Comparison of ENCODE assay signal across 1 cellular context in the genomic region with DNA sequence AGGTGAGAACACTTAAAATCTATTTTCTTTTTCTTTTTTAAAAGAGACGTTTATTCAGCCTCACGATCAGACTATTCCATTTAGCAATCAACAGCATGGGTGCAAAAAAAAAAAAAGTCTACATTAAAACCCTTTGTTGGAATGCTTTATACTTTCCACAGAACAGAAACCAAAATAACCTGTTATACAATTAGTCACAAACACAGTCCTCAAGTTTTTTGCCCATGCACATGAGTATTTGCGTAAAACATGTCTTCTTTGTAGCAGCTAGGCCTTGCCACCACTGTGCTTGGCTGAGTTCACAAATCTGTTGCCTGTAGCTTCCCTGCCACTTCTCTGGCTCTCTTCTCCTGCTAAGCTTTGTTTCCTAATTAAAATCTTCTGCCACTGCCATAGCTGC.
TF ChIP-seq lines count a peak whose summit lies in the region.

No MANE protein-coding gene starts in this region.

TF ChIP-seq in HepG2, 621 proteins besides CTCF, POLR2A, EP300 and RAD21:
- TF ChIP-seq, protein P1, sequence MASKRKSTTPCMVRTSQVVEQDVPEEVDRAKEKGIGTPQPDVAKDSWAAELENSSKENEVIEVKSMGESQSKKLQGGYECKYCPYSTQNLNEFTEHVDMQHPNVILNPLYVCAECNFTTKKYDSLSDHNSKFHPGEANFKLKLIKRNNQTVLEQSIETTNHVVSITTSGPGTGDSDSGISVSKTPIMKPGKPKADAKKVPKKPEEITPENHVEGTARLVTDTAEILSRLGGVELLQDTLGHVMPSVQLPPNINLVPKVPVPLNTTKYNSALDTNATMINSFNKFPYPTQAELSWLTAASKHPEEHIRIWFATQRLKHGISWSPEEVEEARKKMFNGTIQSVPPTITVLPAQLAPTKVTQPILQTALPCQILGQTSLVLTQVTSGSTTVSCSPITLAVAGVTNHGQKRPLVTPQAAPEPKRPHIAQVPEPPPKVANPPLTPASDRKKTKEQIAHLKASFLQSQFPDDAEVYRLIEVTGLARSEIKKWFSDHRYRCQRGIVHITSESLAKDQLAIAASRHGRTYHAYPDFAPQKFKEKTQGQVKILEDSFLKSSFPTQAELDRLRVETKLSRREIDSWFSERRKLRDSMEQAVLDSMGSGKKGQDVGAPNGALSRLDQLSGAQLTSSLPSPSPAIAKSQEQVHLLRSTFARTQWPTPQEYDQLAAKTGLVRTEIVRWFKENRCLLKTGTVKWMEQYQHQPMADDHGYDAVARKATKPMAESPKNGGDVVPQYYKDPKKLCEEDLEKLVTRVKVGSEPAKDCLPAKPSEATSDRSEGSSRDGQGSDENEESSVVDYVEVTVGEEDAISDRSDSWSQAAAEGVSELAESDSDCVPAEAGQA (IDR thresholded peaks at IDR 0.05; ENCODE audit: low read depth), result no peak
- TF ChIP-seq, protein P1 (CRISPR knock-in tag; IDR thresholded peaks at IDR 0.05; ENCODE audit: borderline replicate concordance), result no peak
- TF ChIP-seq ZBTB7A (CRISPR knock-in tag; IDR thresholded peaks at IDR 0.05) (no peak), ZNF124 (CRISPR knock-in tag; IDR thresholded peaks at IDR 0.05) (no peak)
- TF ChIP-seq, protein P2, sequence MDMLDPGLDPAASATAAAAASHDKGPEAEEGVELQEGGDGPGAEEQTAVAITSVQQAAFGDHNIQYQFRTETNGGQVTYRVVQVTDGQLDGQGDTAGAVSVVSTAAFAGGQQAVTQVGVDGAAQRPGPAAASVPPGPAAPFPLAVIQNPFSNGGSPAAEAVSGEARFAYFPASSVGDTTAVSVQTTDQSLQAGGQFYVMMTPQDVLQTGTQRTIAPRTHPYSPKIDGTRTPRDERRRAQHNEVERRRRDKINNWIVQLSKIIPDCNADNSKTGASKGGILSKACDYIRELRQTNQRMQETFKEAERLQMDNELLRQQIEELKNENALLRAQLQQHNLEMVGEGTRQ (IDR thresholded peaks at IDR 0.05; ENCODE audit: low read depth, low read length), result no peak
- TF ChIP-seq, protein P2 (CRISPR knock-in tag; IDR thresholded peaks at IDR 0.05; ENCODE audit: borderline replicate concordance), result no peak
